ENCODE assay signal across 24 cellular contexts in genomic region chr11:32316232-32316631, GRCh38.
"Had no signal": no experiment of that assay in that cellular context is flagged by ENCODE, and none has a peak within 500 bp of the region (broad histone marks: within the 10 kb centered on the region; RNA-seq: fewer than 3 reads in every experiment).

No MANE protein-coding gene starts in this region.

- H3K4me3 Mint-ChIP-seq: activated CD4-positive, alpha-beta T cell treated with anti-CD3 and anti-CD28 coated beads for 36 hours; activated naive CD8-positive, alpha-beta T cell treated with anti-CD3 and anti-CD28 coated beads for 36 hours; activated T-cell treated with anti-CD3 and anti-CD28 coated beads, Interleukin-2, amount 50 U/mL, for 24 hours; activated T-helper 17 cell treated with anti-CD3 and anti-CD28 coated beads, Interleukin-2, amount 50 U/mL, for 72 hours; central memory CD8-positive, alpha-beta T cell; mesothelial cell of epicardium; naive thymus-derived CD8-positive, alpha-beta T cell; stimulated activated memory B cell treated with anti-CD40 and anti-IgM and Interleukin-4, amounts not matched to agents 10 μg/mL and 1 μg/mL and 100 μg/mL, for 72 hours; WTC11 had no signal

- H3K27ac Mint-ChIP-seq: activated CD4-positive, alpha-beta T cell treated with anti-CD3 and anti-CD28 coated beads for 36 hours; activated T-cell treated with anti-CD3 and anti-CD28 coated beads, Interleukin-2, amount 50 U/mL, for 24 hours; activated T-helper 17 cell treated with anti-CD3 and anti-CD28 coated beads, Interleukin-2, amount 50 U/mL, for 72 hours; mesothelial cell of epicardium; naive thymus-derived CD8-positive, alpha-beta T cell; stimulated activated memory B cell treated with anti-CD40 and anti-IgM and Interleukin-4, amounts not matched to agents 10 μg/mL and 1 μg/mL and 100 μg/mL, for 72 hours; WTC11 had no signal

- DNase-seq: activated CD4-positive, alpha-beta T cell treated with anti-CD3 and anti-CD28 coated beads for 36 hours; activated CD4-positive, alpha-beta T cell treated with anti-CD3 and anti-CD28 coated beads, Interleukin-2, amount 50 U/mL, for 4 hours; activated CD8-positive, alpha-beta memory T cell treated with anti-CD3 and anti-CD28 coated beads for 24 hours; activated CD8-positive, alpha-beta memory T cell treated with anti-CD3 and anti-CD28 coated beads, Interleukin-2, amount 50 U/mL, for 4 hours; activated naive CD4-positive, alpha-beta T cell treated with Interleukin-2 at 50 U/mL for 16 hours; activated naive CD8-positive, alpha-beta T cell treated with anti-CD3 and anti-CD28 coated beads for 36 hours; activated T-cell treated with anti-CD3 and anti-CD28 coated beads, Interleukin-2, amount 50 U/mL, for 24 hours; effector memory CD4-positive, alpha-beta T cell; foreskin melanocyte; hippocampal formation; kidney glomerular epithelial cell; left ventricle myocardium inferior; naive thymus-derived CD8-positive, alpha-beta T cell; small intestine; stimulated activated CD4-positive, alpha-beta T cell treated with anti-CD3 and anti-CD28 coated beads, Interleukin-15, amount 100 ng/mL, for 24 hours; upper lobe of left lung had no signal

- H3K9me3 Mint-ChIP-seq: activated naive CD8-positive, alpha-beta T cell treated with anti-CD3 and anti-CD28 coated beads for 36 hours; activated T-cell treated with anti-CD3 and anti-CD28 coated beads, Interleukin-2, amount 50 U/mL, for 24 hours; activated T-helper 17 cell treated with anti-CD3 and anti-CD28 coated beads, Interleukin-2, amount 50 U/mL, for 72 hours; central memory CD8-positive, alpha-beta T cell; mesothelial cell of epicardium; naive thymus-derived CD8-positive, alpha-beta T cell; stimulated activated memory B cell treated with anti-CD40 and anti-IgM and Interleukin-4, amounts not matched to agents 10 μg/mL and 1 μg/mL and 100 μg/mL, for 72 hours; WTC11 had no signal

- ATAC-seq: esophagus mucosa; naive thymus-derived CD8-positive, alpha-beta T cell; sciatic nerve; stimulated activated memory B cell treated with anti-CD40 and anti-IgM and Interleukin-4, amounts not matched to agents 10 μg/mL and 1 μg/mL and 100 μg/mL, for 72 hours; WTC11 had no signal

- H3K9me3 ChIP-seq: breast epithelium, left ventricle myocardium inferior, upper lobe of left lung had no signal

- H3K27ac ChIP-seq: breast epithelium, left ventricle myocardium inferior, upper lobe of left lung had no signal

- H3K4me3 ChIP-seq: breast epithelium, left ventricle myocardium inferior, upper lobe of left lung had no signal

- H3K36me3 ChIP-seq: breast epithelium, left ventricle myocardium inferior, upper lobe of left lung had no signal

- H3K4me1 ChIP-seq: breast epithelium, left ventricle myocardium inferior, upper lobe of left lung had no signal

- H3K27me3 ChIP-seq: upper lobe of left lung had no signal

- H3K36me3 Mint-ChIP-seq: activated naive CD8-positive, alpha-beta T cell treated with anti-CD3 and anti-CD28 coated beads for 36 hours; mesothelial cell of epicardium; naive thymus-derived CD8-positive, alpha-beta T cell; stimulated activated memory B cell treated with anti-CD40 and anti-IgM and Interleukin-4, amounts not matched to agents 10 μg/mL and 1 μg/mL and 100 μg/mL, for 72 hours; WTC11 had no signal
